8 cellular contexts compared by ENCODE assay signal in the genomic region with DNA sequence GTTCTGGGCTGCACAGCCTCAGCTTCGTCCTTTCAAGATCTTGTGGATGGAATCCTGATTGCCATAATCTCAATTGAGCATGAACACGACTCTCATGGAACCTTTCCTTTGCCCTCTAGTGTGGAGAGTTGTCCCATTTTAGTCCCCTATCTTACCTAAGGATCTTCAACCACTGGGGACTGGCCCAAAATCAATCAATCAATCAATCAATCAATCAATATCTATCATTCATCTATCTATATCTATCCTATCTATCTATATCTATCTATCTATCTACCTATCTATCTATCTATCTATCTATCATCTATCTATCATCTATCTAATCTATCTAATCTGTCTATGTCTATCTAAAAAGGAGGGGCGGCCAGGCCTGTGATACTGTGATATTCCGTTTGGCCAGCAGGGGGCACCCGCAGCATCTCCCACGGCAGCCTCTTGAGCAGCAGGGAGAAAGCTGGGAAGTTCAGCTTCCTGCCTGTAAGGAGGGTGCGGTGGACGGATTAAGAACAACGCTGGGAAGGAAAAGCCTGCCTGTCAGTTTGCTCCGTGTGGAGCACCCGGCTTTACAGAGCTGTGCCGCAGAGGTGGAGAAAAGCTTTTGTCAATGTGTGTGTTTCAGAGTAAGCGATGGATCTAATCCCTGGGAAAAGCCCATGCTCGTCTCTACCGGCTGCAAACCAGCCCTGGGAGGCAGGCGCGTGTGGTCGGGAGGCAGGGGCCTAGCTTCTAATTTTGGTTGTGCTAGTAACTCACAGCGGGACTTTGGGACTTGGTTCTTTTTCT.
A peak's percentile ranks its signal among the peaks of the same experiment; 100 is the strongest.
DNase-seq lines count a peak whose midpoint lies in the region; ATAC-seq and TF ChIP-seq lines count a peak whose summit lies in the region.

No MANE protein-coding gene starts in this region.

- H4K20me1 ChIP-seq in PC-9 (ENCODE audit: insufficient read depth), result no peaks in the 10 kb centered on the region

- H3K9me2 ChIP-seq in PC-9 (ENCODE audit: insufficient read depth), result no peaks in the 10 kb centered on the region

- CTCF ChIA-PET in PC-9 (lab: Charles Lee), result interaction anchor here (0.5 to 1.5 kb wide), 4 partner anchors 8 to 705 kb away, joined by 3 to 4 read pairs (median 4); no protein-coding TSS in a partner anchor

- POLR2A ChIA-PET in PC-9 (lab: Charles Lee; ENCODE audit: unreplicated experiment), result no interaction called here

- no TSS peak for BruUV-seq in PC-9 (replicated peaks; lab: Mats Ljungman, UMichigan)

- peaks cover 37% of the 10 kb centered on the region for H3K27me3 ChIP-seq in PC-9 (ENCODE audit: insufficient read depth, low read depth)

- H3K9me3 ChIP-seq in PC-9 (ENCODE audit: insufficient read depth, low read depth), result no peaks in the 10 kb centered on the region

- H3K27ac Mint-ChIP-seq in neural crest cell (ENCODE audit: unreplicated experiment), result peak overlapping the region; percentile 14

- H3K27ac ChIP-seq in PC-9, result no peak overlapping the region

- ATAC-seq in GM19467 (IDR thresholded peaks at IDR 0.05; ENCODE audit: unreplicated experiment), result peak; percentile 66
- peak; percentile 52 for ATAC-seq in stimulated activated naive CD8-positive, alpha-beta T cell treated with anti-CD3 and anti-CD28 coated beads, Interleukin-15, Interleukin-2, amounts not matched to agents 100 U/mL and 50 U/mL, for 24 hours

- DNase-seq in COR-L47 (lab: John Stamatoyannopoulos, UW) (peak; percentile 24), HT1080 (ENCODE audit: low read depth) (peak; percentile 80), PC-9 (peak in 1 of 2 experiments; percentile 75), fibroblast of the conjunctiva (ENCODE audit: low read depth) (peak; percentile 75), neural crest cell (ENCODE audit: low read depth, low spot score) (peak; percentile 94)
- peak; percentile 51 for DNase-seq in activated T-helper 9 cell treated with anti-CD3 and anti-CD28 coated beads, Interleukin-2, amount 50 U/mL, for 16 hours (ENCODE audit: low read depth)
- peak; percentile 81 for DNase-seq in stimulated activated naive CD8-positive, alpha-beta T cell treated with anti-CD3 and anti-CD28 coated beads, Interleukin-15, Interleukin-2, amounts not matched to agents 100 U/mL and 50 U/mL, for 24 hours

- H3K4me2 ChIP-seq in PC-9, result no peak overlapping the region

- H3K79me2 ChIP-seq in PC-9 (ENCODE audit: low read depth), result no peaks in the 10 kb centered on the region

- H3K27me3 Mint-ChIP-seq in neural crest cell (ENCODE audit: low read depth), result peaks cover 3% of the 10 kb centered on the region

- H3K4me3 ChIP-seq in PC-9, result no peak overlapping the region

- no peaks in the 10 kb centered on the region for H3K9me3 Mint-ChIP-seq in neural crest cell

- peak; percentile 97 for TF ChIP-seq CTCF in PC-9 (conservative IDR thresholded peaks at IDR 0.05)
- peak; percentile 90 for TF ChIP-seq CTCF in neural crest cell (conservative IDR thresholded peaks at IDR 0.05)

- H3F3A ChIP-seq in PC-9 (ENCODE audit: insufficient read depth, low read depth), result no peaks in the 10 kb centered on the region

- no peaks in the 10 kb centered on the region for H3K4me1 ChIP-seq in PC-9 (replicated peaks; ENCODE audit: insufficient read depth)

- H3K36me3 ChIP-seq in PC-9 (ENCODE audit: low read depth), result no peaks in the 10 kb centered on the region

- H3K4me3 Mint-ChIP-seq in neural crest cell, result peak overlapping the region; percentile 71

- H3K4me1 Mint-ChIP-seq in neural crest cell, result peaks cover 14% of the 10 kb centered on the region

- H2AFZ ChIP-seq in PC-9, result no peak overlapping the region

- intact Hi-C loops in PC-9 (cut with micrococcal nuclease; ENCODE audit: unreplicated experiment), result loop anchor here (2.0 to 5.0 kb wide), 4 partner anchors 220 to 355 kb away; no protein-coding TSS in a partner anchor

- no peaks in the 10 kb centered on the region for H3K36me3 Mint-ChIP-seq in neural crest cell (ENCODE audit: low read depth)
